18 cellular contexts compared by ENCODE assay signal in the genomic region with DNA sequence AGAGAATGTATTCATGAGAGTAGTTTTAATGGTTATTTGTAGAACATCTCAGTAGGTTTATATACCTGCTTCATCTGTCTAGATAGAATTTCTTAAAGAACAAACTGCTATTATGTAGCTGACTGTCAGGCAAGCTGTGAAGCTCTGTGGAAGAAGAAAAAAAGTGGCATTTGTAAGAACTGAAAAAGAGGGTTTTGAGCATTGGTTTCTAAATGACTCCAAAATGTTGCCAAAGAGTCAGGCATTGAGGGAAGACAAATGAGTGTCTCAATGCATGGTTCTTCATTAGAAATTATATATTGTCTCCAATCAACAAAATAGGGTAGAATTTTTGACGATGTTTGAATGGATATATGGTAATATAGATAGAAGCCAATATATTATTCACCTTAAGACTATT.
DNase-seq lines count a peak whose midpoint lies in the region; ATAC-seq and TF ChIP-seq lines count a peak whose summit lies in the region.
"Had no signal": no experiment of that assay in that cellular context is flagged by ENCODE, and none has a peak within 500 bp of the region (broad histone marks: within the 10 kb centered on the region; RNA-seq: fewer than 3 reads in every experiment).

No MANE protein-coding gene starts in this region.

- no peak overlapping the region for H3K23ac ChIP-seq in mesendoderm (ENCODE audit: low read length)

- H3K4me1 ChIP-seq in OCI-LY3 (ENCODE audit: low read length) (peaks cover 22% of the 10 kb centered on the region), mesendoderm (ENCODE audit: control insufficient read depth, low read depth, low read length) (peaks cover 2% of the 10 kb centered on the region)

- H2AK5ac ChIP-seq in mesendoderm (ENCODE audit: low read length), result no peak overlapping the region

- no CpG with 5 or more reads among the region's 1 CpG for WGBS in mesendoderm (ENCODE audit: extremely low coverage, insufficient coverage, low lambda C conversion rate)

- H4K20me1 ChIP-seq in OCI-LY3 (ENCODE audit: insufficient read depth, low read length), result no peaks in the 10 kb centered on the region
- H4K20me1 ChIP-seq: BLaER1 treated with 17β-estradiol and CSF1 and Interleukin-3, amounts not matched to agents 10 nM and 100 nM had no signal

- no peak overlapping the region for H2AFZ ChIP-seq in OCI-LY3 (ENCODE audit: low read depth, low read length)
- H2AFZ ChIP-seq: GM23338 had no signal

- no peak overlapping the region for H2BK120ac ChIP-seq in mesendoderm (ENCODE audit: low read depth, low read length)

- H3K36me3 ChIP-seq in OCI-LY3 (replicated peaks; ENCODE audit: low read depth, low read length) (no peaks in the 10 kb centered on the region), mesendoderm (ENCODE audit: control insufficient read depth, insufficient read depth, low read length) (no peaks in the 10 kb centered on the region)
- H3K36me3 ChIP-seq: BLaER1 treated with 17β-estradiol and CSF1 and Interleukin-3, amounts not matched to agents 10 nM and 100 nM had no signal

- H2BK15ac ChIP-seq in mesendoderm (replicated peaks; ENCODE audit: low read depth), result no peak overlapping the region

- no peak overlapping the region for H3K18ac ChIP-seq in mesendoderm (ENCODE audit: low read length)

- H3K9ac ChIP-seq in OCI-LY3 (ENCODE audit: low read length), result no peak overlapping the region
- no peak overlapping the region for H3K9ac ChIP-seq in mesendoderm (ENCODE audit: low read length)
- H3K9ac ChIP-seq: BLaER1 treated with 17β-estradiol and CSF1 and Interleukin-3, amounts not matched to agents 10 nM and 100 nM had no signal

- H3K4me3 ChIP-seq in OCI-LY3 (ENCODE audit: low read length), result no peak overlapping the region
- no peak overlapping the region for H3K4me3 ChIP-seq in mesendoderm (ENCODE audit: low read length)
- H3K4me3 ChIP-seq: BLaER1 treated with 17β-estradiol and CSF1 and Interleukin-3, amounts not matched to agents 10 nM and 100 nM; GM23338 had no signal

- no peak for DNase-seq in mesendoderm
- no peak for DNase-seq in ureter (ENCODE audit: low spot score)
- DNase-seq in KBM-7, result no peak
- DNase-seq: ACHN; CD4-positive, CD25-positive, alpha-beta regulatory T cell; DMS 273 treated with DMSO at 0.1 percent for 48 hours; DND-41; GDM1; H7; IMR-90; KG1 had no signal

- H3K27me3 ChIP-seq in OCI-LY3 (ENCODE audit: low read depth, low read length) (peaks cover 3% of the 10 kb centered on the region; the same call in 1 of the 2 replicates), mesendoderm (ENCODE audit: insufficient read depth, low read length, poor library complexity) (no peaks in the 10 kb centered on the region)
- H3K27me3 ChIP-seq: BLaER1 treated with 17β-estradiol and CSF1 and Interleukin-3, amounts not matched to agents 10 nM and 100 nM had no signal

- H2BK5ac ChIP-seq in mesendoderm (ENCODE audit: low read length), result no peak overlapping the region

- H3K79me1 ChIP-seq in mesendoderm (ENCODE audit: low read length), result no peaks in the 10 kb centered on the region

- in situ Hi-C loops in KBM-7 (cut with MboI; ENCODE audit: low pct_unique_long_range_greater_than_20kb, low sequenced_read_pairs), result no loop called here

- no peak for TF ChIP-seq CTCF in OCI-LY3 (IDR thresholded peaks at IDR 0.05; ENCODE audit: low read depth, low read length)

- no peak overlapping the region for H3K56ac ChIP-seq in mesendoderm (ENCODE audit: low read length)

- no peak overlapping the region for H4K5ac ChIP-seq in mesendoderm (ENCODE audit: low read length)

- H3K79me2 ChIP-seq in OCI-LY3 (ENCODE audit: low read length) (no peaks in the 10 kb centered on the region), mesendoderm (ENCODE audit: control insufficient read depth, insufficient read depth, low read length) (no peaks in the 10 kb centered on the region)

- no peak overlapping the region for H4K8ac ChIP-seq in mesendoderm (ENCODE audit: low read depth, low read length)

- H3K4me2 ChIP-seq in OCI-LY3 (ENCODE audit: low read length) (0 out of 2 replicates have a peak overlapping the region, but pooled peaks have one; percentile 5), mesendoderm (ENCODE audit: low read length) (no peak overlapping the region)
- H3K4me2 ChIP-seq: BLaER1 treated with 17β-estradiol and CSF1 and Interleukin-3, amounts not matched to agents 10 nM and 100 nM; GM23338 had no signal

- H3K9me3 ChIP-seq in OCI-LY3 (ENCODE audit: insufficient read depth, low read length), result no peaks in the 10 kb centered on the region
- H3K9me3 ChIP-seq: BLaER1 treated with 17β-estradiol and CSF1 and Interleukin-3, amounts not matched to agents 10 nM and 100 nM had no signal

- H3K4ac ChIP-seq in mesendoderm (ENCODE audit: low read depth, low read length), result no peak overlapping the region

- H3K27ac ChIP-seq in OCI-LY3 (ENCODE audit: low read length), result no peak overlapping the region
- H3K27ac ChIP-seq in mesendoderm (ENCODE audit: low read depth, low read length), result no peak overlapping the region
- H3K27ac ChIP-seq: BLaER1 treated with 17β-estradiol and CSF1 and Interleukin-3, amounts not matched to agents 10 nM and 100 nM had no signal

- peak; percentile 70 for ATAC-seq in GM18502 (IDR thresholded peaks at IDR 0.05; ENCODE audit: poor library complexity, unreplicated experiment)
- peak; percentile 84 for ATAC-seq in GM18870 (IDR thresholded peaks at IDR 0.05; ENCODE audit: unreplicated experiment)
- ATAC-seq in HG02759 (IDR thresholded peaks at IDR 0.05; ENCODE audit: unreplicated experiment), result peak; percentile 50
- ATAC-seq in HG03342 (IDR thresholded peaks at IDR 0.05; ENCODE audit: unreplicated experiment), result no peak
- ATAC-seq: GM23338 had no signal
